In the genomic region with DNA sequence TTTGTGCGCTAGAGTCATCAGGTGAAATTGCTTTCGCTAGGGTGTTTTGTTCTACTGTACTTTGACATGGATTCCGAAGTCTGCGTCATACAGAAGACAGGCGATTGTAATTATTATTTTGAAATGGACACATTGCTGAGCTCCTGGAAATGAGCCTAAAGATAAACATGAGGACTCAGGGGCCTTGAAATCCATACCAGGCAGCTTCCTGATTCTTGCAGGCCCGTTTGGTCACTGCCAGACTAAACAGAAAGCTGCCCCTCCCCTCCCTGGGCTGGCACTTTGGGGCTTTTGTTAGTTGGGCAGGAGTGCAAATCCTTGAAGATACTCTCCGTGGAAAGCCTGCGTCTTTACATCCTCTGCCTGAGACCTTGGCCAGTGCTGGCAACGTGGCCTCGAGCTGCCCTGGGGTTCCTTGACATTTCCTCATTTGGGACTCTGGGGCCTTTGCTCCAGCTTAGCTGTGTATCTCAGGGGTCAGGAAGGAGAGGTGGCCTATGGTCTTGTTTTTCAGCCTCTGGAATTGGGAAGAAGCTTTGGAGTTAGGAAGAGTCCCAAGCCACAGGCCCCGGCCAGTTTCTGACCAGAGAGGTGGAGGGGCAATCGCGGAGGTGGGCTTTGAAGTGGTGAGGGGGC, we compare ENCODE assay signal across 1 cellular context.
TF ChIP-seq lines count a peak whose summit lies in the region.

No MANE protein-coding gene starts in this region.

TF ChIP-seq in IMR-90, 13 proteins besides CTCF, POLR2A, EP300 and RAD21:
- no peak for TF ChIP-seq RFX5 (IDR thresholded peaks at IDR 0.05; ENCODE audit: low read depth, low read length)
- no peak for TF ChIP-seq MAZ (IDR thresholded peaks at IDR 0.05; ENCODE audit: borderline replicate concordance, low read depth, low read length)
- TF ChIP-seq BHLHE40 (IDR thresholded peaks at IDR 0.05; ENCODE audit: low read depth, low read length), result peak; percentile 22; the same call in 1 of the 2 replicates
- 0 out of 2 replicates have a peak, but pooled peaks have one; percentile 44 for TF ChIP-seq CEBPB (IDR thresholded peaks at IDR 0.05; ENCODE audit: low read depth, low read length)
- TF ChIP-seq, protein P1, sequence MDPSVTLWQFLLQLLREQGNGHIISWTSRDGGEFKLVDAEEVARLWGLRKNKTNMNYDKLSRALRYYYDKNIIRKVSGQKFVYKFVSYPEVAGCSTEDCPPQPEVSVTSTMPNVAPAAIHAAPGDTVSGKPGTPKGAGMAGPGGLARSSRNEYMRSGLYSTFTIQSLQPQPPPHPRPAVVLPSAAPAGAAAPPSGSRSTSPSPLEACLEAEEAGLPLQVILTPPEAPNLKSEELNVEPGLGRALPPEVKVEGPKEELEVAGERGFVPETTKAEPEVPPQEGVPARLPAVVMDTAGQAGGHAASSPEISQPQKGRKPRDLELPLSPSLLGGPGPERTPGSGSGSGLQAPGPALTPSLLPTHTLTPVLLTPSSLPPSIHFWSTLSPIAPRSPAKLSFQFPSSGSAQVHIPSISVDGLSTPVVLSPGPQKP (IDR thresholded peaks at IDR 0.05; ENCODE audit: borderline replicate concordance, low read depth, low read length), result no peak
- TF ChIP-seq, protein P2, sequence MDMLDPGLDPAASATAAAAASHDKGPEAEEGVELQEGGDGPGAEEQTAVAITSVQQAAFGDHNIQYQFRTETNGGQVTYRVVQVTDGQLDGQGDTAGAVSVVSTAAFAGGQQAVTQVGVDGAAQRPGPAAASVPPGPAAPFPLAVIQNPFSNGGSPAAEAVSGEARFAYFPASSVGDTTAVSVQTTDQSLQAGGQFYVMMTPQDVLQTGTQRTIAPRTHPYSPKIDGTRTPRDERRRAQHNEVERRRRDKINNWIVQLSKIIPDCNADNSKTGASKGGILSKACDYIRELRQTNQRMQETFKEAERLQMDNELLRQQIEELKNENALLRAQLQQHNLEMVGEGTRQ (IDR thresholded peaks at IDR 0.05; ENCODE audit: low read depth, low read length), result 0 out of 2 replicates have a peak, but pooled peaks have one; percentile 9
- TF ChIP-seq SMC3 (IDR thresholded peaks at IDR 0.05; ENCODE audit: low read depth, low read length), result no peak
- TF ChIP-seq FOS (IDR thresholded peaks at IDR 0.05; ENCODE audit: low read depth, low read length), result peak; percentile 2; the same call in 1 of the 2 replicates
- TF ChIP-seq MXI1 (IDR thresholded peaks at IDR 0.05; ENCODE audit: borderline replicate concordance, low read depth, low read length), result no peak
- no peak for TF ChIP-seq RCOR1 (IDR thresholded peaks at IDR 0.05; ENCODE audit: insufficient replicate concordance, low read length)
- TF ChIP-seq CHD1 (IDR thresholded peaks at IDR 0.05; ENCODE audit: low read depth, low read length), result no peak
- no peak for TF ChIP-seq NFE2L2 (IDR thresholded peaks at IDR 0.05; ENCODE audit: low read depth, low read length)
- TF ChIP-seq MAFK (IDR thresholded peaks at IDR 0.05; ENCODE audit: low read depth, low read length), result no peak
